27 cellular contexts compared by ENCODE assay signal in the genomic region with DNA sequence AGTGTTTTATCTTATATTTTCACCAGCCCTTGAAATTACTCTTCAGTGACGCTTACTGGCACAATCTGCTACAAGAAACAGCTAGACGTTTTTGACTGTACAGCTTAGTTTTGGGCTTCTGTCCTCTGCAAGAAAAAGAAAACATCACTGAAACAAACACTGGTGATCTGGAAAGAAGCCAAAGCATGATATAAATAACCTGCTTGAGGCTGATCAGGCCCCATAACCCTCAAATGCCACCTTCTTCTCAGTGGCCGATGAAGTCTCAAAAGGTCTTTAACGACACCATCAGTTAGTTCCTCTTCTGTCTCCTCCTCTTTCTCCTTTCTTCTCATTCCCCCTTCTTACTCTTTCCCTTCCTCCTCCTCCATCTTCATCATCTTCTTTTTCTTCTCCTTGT.
"Had no signal": no experiment of that assay in that cellular context is flagged by ENCODE, and none has a peak within 500 bp of the region (broad histone marks: within the 10 kb centered on the region; RNA-seq: fewer than 3 reads in every experiment).

No MANE protein-coding gene starts in this region.

- H3K36me3 ChIP-seq: adrenal gland, colonic mucosa had no signal

- DNase-seq: activated CD4-positive, alpha-beta memory T cell treated with anti-CD3 and anti-CD28 coated beads for 36 hours; activated CD4-positive, alpha-beta T cell treated with anti-CD3 and anti-CD28 coated beads for 36 hours; activated CD4-positive, alpha-beta T cell treated with anti-CD3 and anti-CD28 coated beads, Interleukin-2, amount 10 ng/mL, durations not matched to agents 24 days and 14 days; activated CD4-positive, CD25-positive, alpha-beta regulatory T cell; activated CD4-positive, CD25-positive, alpha-beta regulatory T cell treated with anti-CD3 and anti-CD28 coated beads, Interleukin-2, amount 50 U/mL, for 72 hours; activated CD8-positive, alpha-beta memory T cell treated with anti-CD3 and anti-CD28 coated beads, Interleukin-2, amount 10 ng/mL, durations not matched to agents 7 days and 5 days; activated CD8-positive, alpha-beta memory T cell treated with anti-CD3 and anti-CD28 coated beads, Interleukin-2, amount 50 U/mL, for 4 hours; activated CD8-positive, alpha-beta T cell treated with anti-CD3 and anti-CD28 coated beads, Interleukin-2, amount 10 ng/mL, durations not matched to agents 7 days and 5 days; activated effector memory CD4-positive, alpha-beta T cell treated with anti-CD3 and anti-CD28 coated beads, Interleukin-2, amount 50 U/mL, for 16 hours; activated naive CD4-positive, alpha-beta T cell treated with anti-CD3 and anti-CD28 coated beads for 36 hours; activated naive CD8-positive, alpha-beta T cell treated with anti-CD3 and anti-CD28 coated beads for 36 hours; activated naive CD8-positive, alpha-beta T cell treated with anti-CD3 and anti-CD28 coated beads, Interleukin-2, amount 50 U/mL, for 24 hours; activated T-cell treated with anti-CD3 and anti-CD28 coated beads, Interleukin-2, amount 50 U/mL, for 1 hour; activated T-cell treated with anti-CD3 and anti-CD28 coated beads, Interleukin-2, amount 50 U/mL, for 48 hours; adrenal gland; amygdala; aorta; body of pancreas; central memory CD4-positive, alpha-beta T cell; cerebellar nuclear complex; colonic mucosa; effector CD8-positive, alpha-beta T cell; foreskin fibroblast; head of caudate nucleus; T-helper 17 cell; T1000 had no signal

- H3K27ac ChIP-seq: adrenal gland, body of pancreas, colonic mucosa had no signal

- H3K9me3 ChIP-seq: adrenal gland, body of pancreas, colonic mucosa had no signal

- H3K27me3 ChIP-seq: adrenal gland, body of pancreas, colonic mucosa had no signal

- H3K4me3 ChIP-seq: adrenal gland, body of pancreas, colonic mucosa had no signal

- H3K4me1 ChIP-seq: adrenal gland, body of pancreas, colonic mucosa had no signal

- ATAC-seq: activated CD4-positive, alpha-beta T cell treated with anti-CD3 and anti-CD28 coated beads for 36 hours; activated CD8-positive, alpha-beta memory T cell treated with anti-CD3 and anti-CD28 coated beads, Interleukin-2, amount 10 ng/mL, durations not matched to agents 7 days and 5 days; activated CD8-positive, alpha-beta T cell treated with anti-CD3 and anti-CD28 coated beads, Interleukin-2, amount 10 ng/mL, durations not matched to agents 7 days and 5 days; activated naive CD8-positive, alpha-beta T cell treated with anti-CD3 and anti-CD28 coated beads, Interleukin-2, amount 50 U/mL, for 24 hours; body of pancreas; esophagus mucosa; T-helper 17 cell had no signal
